In the genomic region with DNA sequence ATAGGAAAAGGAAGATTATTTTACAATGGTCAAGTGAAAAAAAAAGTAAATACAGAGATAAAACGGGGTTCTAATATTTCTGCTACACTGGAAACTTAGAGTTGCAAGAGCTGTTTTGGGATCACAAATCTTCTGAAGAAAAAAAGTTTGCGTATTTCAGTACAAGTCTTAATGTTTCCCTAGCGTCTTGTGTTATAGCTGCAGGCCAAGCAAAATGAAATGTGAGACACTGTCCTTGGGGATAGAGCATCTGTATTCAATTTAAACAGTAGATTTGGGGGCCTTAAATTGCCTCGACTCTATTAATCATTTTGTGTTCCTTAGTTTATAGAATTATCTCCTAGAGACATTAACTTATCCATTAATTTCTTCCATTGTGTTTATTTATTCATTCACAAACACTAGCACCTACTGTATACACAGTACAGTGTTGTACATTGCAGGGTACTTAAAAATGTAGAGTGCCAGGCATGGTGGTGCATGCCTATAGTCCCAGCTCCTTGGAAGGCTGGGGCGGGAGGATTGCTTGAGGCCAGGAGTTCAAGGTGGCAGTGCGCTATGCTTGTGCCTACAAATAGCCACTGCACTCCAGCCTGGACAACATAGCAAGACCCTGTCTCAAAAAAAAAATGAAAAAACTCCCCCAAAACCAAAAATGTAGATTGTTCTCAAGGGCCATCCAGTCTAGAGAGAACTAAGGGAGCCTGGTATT, we compare ENCODE assay signal across 18 cellular contexts. TPM values are rescaled to one million over a fixed set of nuclear protein-coding genes. Genes with fewer than 3 reads are reported as not detected.
DNase-seq lines count a peak whose midpoint lies in the region; ATAC-seq lines count a peak whose summit lies in the region.
"Had no signal": no experiment of that assay in that cellular context is flagged by ENCODE, and none has a peak within 500 bp of the region (broad histone marks: within the 10 kb centered on the region; RNA-seq: fewer than 3 reads in every experiment).

No MANE protein-coding gene starts in this region.

- no peak overlapping the region for H3K14ac ChIP-seq in mesenchymal stem cell (ENCODE audit: low read length in 2 of 2)

- H3K4me2 ChIP-seq in Karpas-422 (ENCODE audit: low read depth, low read length, poor library complexity, severe bottlenecking) (no peak overlapping the region), mesenchymal stem cell (ENCODE audit: low read length, poor library complexity, severe bottlenecking) (no peak overlapping the region)

- no peak overlapping the region for H4K91ac ChIP-seq in mesenchymal stem cell (ENCODE audit: low read length)

- H2AK5ac ChIP-seq in mesenchymal stem cell (ENCODE audit: low read length, severe bottlenecking): peak overlapping the region; percentile 7

- H3K9me3 ChIP-seq in Karpas-422 (ENCODE audit: low read length) (no peaks in the 10 kb centered on the region), mesenchymal stem cell (ENCODE audit: control insufficient read depth, low read length) (no peaks in the 10 kb centered on the region)
- H3K9me3 ChIP-seq: BE2C, SJCRH30 had no signal

- H3K27ac ChIP-seq in Karpas-422 (ENCODE audit: low read length): no peak overlapping the region
- no peak overlapping the region for H3K27ac ChIP-seq in mesenchymal stem cell (ENCODE audit: low read length, poor library complexity, severe bottlenecking)
- peak overlapping the region; percentile 43 for H3K27ac ChIP-seq in substantia nigra (ENCODE audit: low read depth, low read length, poor library complexity, severe bottlenecking)
- H3K27ac ChIP-seq: GM23248 had no signal

- H3K18ac ChIP-seq in mesenchymal stem cell (ENCODE audit: low read depth in 1 of 2, low read length in 2 of 2): peak overlapping the region in 1 of 2 experiments; percentile 28

- no peaks in the 10 kb centered on the region for H3K79me2 ChIP-seq in Karpas-422 (ENCODE audit: low read length)

- H3K36me3 ChIP-seq in Karpas-422 (ENCODE audit: insufficient read depth, low read length) (no peaks in the 10 kb centered on the region), mesenchymal stem cell (ENCODE audit: control insufficient read depth in 1 of 2, insufficient read depth in 2 of 2, low read depth in 1 of 2, low read length in 2 of 2) (no peaks in the 10 kb centered on the region)
- H3K36me3 ChIP-seq: BE2C, SJCRH30 had no signal

- H3K27me3 ChIP-seq in Karpas-422 (ENCODE audit: low read length) (no peaks in the 10 kb centered on the region), mesenchymal stem cell (ENCODE audit: control insufficient read depth in 1 of 2, insufficient read depth in 1 of 2, low read length in 2 of 2) (no peaks in the 10 kb centered on the region)
- H3K27me3 ChIP-seq: BE2C, SJCRH30 had no signal

- H2BK15ac ChIP-seq in mesenchymal stem cell (ENCODE audit: low read depth, poor library complexity, severe bottlenecking): no peak overlapping the region

- no peak for ATAC-seq in GM19035 (IDR thresholded peaks at IDR 0.05; ENCODE audit: unreplicated experiment)

- 93% methylated on average over 4 of the region's 6 CpGs for WGBS in mesenchymal stem cell

- H3K4me3 ChIP-seq in Karpas-422 (ENCODE audit: low read length) (no peak overlapping the region), mesenchymal stem cell (ENCODE audit: insufficient read depth in 1 of 2, low read depth in 1 of 2, low read length in 2 of 2) (no peak overlapping the region)
- H3K4me3 ChIP-seq: GM23248, SJCRH30 had no signal

- peak overlapping the region in 1 of 2 experiments; percentile 20 for H2BK12ac ChIP-seq in mesenchymal stem cell (ENCODE audit: low read length in 2 of 2)

- H2AFZ ChIP-seq in Karpas-422 (ENCODE audit: low read length) (no peak overlapping the region), mesenchymal stem cell (ENCODE audit: low read depth, low read length) (no peak overlapping the region)
- H2AFZ ChIP-seq: GM23248 had no signal

- H3K4ac ChIP-seq in mesenchymal stem cell (ENCODE audit: low read depth in 1 of 2, low read length in 2 of 2): no peak overlapping the region

- H3K9me2 ChIP-seq in Karpas-422 (replicated peaks; ENCODE audit: insufficient read depth, low read length): no peaks in the 10 kb centered on the region

- no peak overlapping the region for H2BK120ac ChIP-seq in mesenchymal stem cell (ENCODE audit: low read depth, low read length)

- H2BK5ac ChIP-seq in mesenchymal stem cell (ENCODE audit: low read depth, low read length, poor library complexity, severe bottlenecking): no peak overlapping the region

- no peaks in the 10 kb centered on the region for H3K4me1 ChIP-seq in Karpas-422 (ENCODE audit: low read length)
- H3K4me1 ChIP-seq in mesenchymal stem cell (ENCODE audit: control insufficient read depth, insufficient read depth, low read depth, low read length): peaks cover 5% of the 10 kb centered on the region

- H3K79me1 ChIP-seq in mesenchymal stem cell (replicated peaks; ENCODE audit: low read length, poor library complexity, severe bottlenecking): peaks cover 13% of the 10 kb centered on the region

- H4K8ac ChIP-seq in mesenchymal stem cell (ENCODE audit: low read length): no peak overlapping the region

- no peaks in the 10 kb centered on the region; the same call in 1 of the 2 replicates for H4K20me1 ChIP-seq in Karpas-422 (ENCODE audit: insufficient read depth, low read depth, low read length)

- DNase-seq in Karpas-422 (peak; percentile 9), fibroblast of gingiva (ENCODE audit: low read depth) (peak; percentile 44), mesenchymal stem cell (no peak), substantia nigra (lab: John Stamatoyannopoulos, UW) (no peak), epidermal melanocyte (ENCODE audit: insufficient read length, low spot score) (no peak), NK-92 (lab: John Stamatoyannopoulos, UW; ENCODE audit: unreplicated experiment) (no peak)
- DNase-seq: BE2C, DMS79, GM23248, H9, Kasumi-1, NCI-H1417, NCI-H1694 treated with DMSO at 0.1 percent for 48 hours, NCI-H446, NCI-H526, OCI-M1, SJCRH30 had no signal

- H3K9ac ChIP-seq in Karpas-422 (ENCODE audit: low read length): no peak overlapping the region
- H3K9ac ChIP-seq in mesenchymal stem cell (ENCODE audit: low read length): no peak overlapping the region
- H3K9ac ChIP-seq: GM23248 had no signal

- no peak overlapping the region for H3K23ac ChIP-seq in mesenchymal stem cell (ENCODE audit: low read length in 2 of 2)

RNA-seq across cellular contexts. Expression of a gene that starts 7.9 kb away (rescaled TPM):
- total RNA-seq in Karpas-422 (2014; rRNA removed; shearing (Covaris generic); ENCODE audit: low replicate concordance): 4.3 and 6.4 TPM in 2 replicates
- polyA plus RNA-seq in mesenchymal stem cell (2013, experiment 1 of 2): 5.1 TPM
- 4.9 TPM for polyA plus RNA-seq in mesenchymal stem cell (2013, experiment 2 of 2)

Comparison
In these comparisons a context has a peak if more than half of its experiments do, and no peak if none do; other contexts are left out.
1. DNase-seq: peak in Karpas-422 (single experiment) and fibroblast of gingiva (single experiment); none in mesenchymal stem cell (single experiment), substantia nigra (0 of 49), epidermal melanocyte (single experiment) and NK-92 (single experiment).